Comparison of ENCODE assay signal across 9 cellular contexts in the genomic region with DNA sequence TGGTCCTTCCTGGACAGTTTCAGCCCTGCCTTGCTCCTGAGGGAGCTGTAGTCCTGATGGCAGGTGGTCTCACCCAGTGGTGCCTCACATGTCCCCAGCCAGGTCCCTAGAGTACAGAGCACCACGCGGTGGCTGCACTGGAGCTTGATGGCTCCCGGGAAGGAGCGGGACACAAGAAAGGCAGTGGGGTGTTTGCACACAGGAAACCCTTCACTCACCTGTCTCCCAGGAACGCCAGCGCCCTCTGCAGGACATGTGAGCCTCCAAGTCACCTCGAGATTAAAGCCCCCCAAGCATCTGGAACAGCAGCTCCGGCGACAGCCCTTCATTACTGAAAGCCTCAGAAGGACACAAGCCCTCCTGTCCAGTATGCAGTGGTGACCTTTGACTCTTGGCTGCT. TPM values are rescaled to one million over a fixed set of nuclear protein-coding genes. Genes with fewer than 3 reads are reported as not detected.
DNase-seq lines count a peak whose midpoint lies in the region; ATAC-seq and TF ChIP-seq lines count a peak whose summit lies in the region.
"Had no signal": no experiment of that assay in that cellular context is flagged by ENCODE, and none has a peak within 500 bp of the region (broad histone marks: within the 10 kb centered on the region; RNA-seq: fewer than 3 reads in every experiment).

No MANE protein-coding gene starts in this region.

- no peak overlapping the region for H2AFZ ChIP-seq in mammary epithelial cell (ENCODE audit: low read depth, low read length)

- BruUV-seq in mammary epithelial cell (replicated peaks; lab: Mats Ljungman, UMichigan), result no TSS peak

- H3K27me3 ChIP-seq in mammary epithelial cell (ENCODE audit: insufficient read depth, low read length), result peaks cover 6% of the 10 kb centered on the region
- H3K27me3 ChIP-seq: body of pancreas had no signal

- H4K20me1 ChIP-seq in mammary epithelial cell (ENCODE audit: insufficient read depth, low read length), result no peaks in the 10 kb centered on the region

- no peaks in the 10 kb centered on the region for H3K79me2 ChIP-seq in mammary epithelial cell (ENCODE audit: insufficient read depth, low read length)

- H3K36me3 ChIP-seq in ES-I3 (ENCODE audit: insufficient read depth, low read length) (no peaks in the 10 kb centered on the region), mammary epithelial cell (ENCODE audit: insufficient read depth, low read length) (no peaks in the 10 kb centered on the region)

- 0 out of 2 replicates have a peak overlapping the region, but pooled peaks have one; percentile 0 for H3K9ac ChIP-seq in ES-I3 (ENCODE audit: low read depth, low read length)
- H3K9ac ChIP-seq in mammary epithelial cell (ENCODE audit: insufficient read depth, low read length), result no peak overlapping the region

- TF ChIP-seq POLR2A in lower leg skin (IDR thresholded peaks at IDR 0.05), result no peak

- dilution Hi-C loops in mammary epithelial cell (cut with HindIII; ENCODE audit: low sequenced_read_pairs), result loop anchor here (5.0 kb wide), 2 partner anchors 61 to 271 kb away; no protein-coding TSS in a partner anchor

- no peak overlapping the region for H3K4me3 ChIP-seq in mammary epithelial cell (replicated peaks in 1 of 3; ENCODE audit: insufficient read depth in 1 of 3, low read depth in 2 of 3, low read length in 3 of 3)
- H3K4me3 ChIP-seq in lower leg skin (ENCODE audit: low read depth, poor library complexity, severe bottlenecking), result no peak overlapping the region
- H3K4me3 ChIP-seq: body of pancreas had no signal

- peak; percentile 41 for DNase-seq in NCI-H524 treated with DMSO at 0.1 percent for 48 hours (lab: John Stamatoyannopoulos, UW)
- DNase-seq in mammary epithelial cell, result no peak
- DNase-seq in stimulated activated CD4-positive, alpha-beta T cell treated with anti-CD3 and anti-CD28 coated beads, Interleukin-2, amount 100 ng/mL, for 24 hours, result peak; percentile 40 to 66
- no peak for DNase-seq in lower leg skin (ENCODE audit: low spot score in 2 of 2)
- no peak for DNase-seq in LoVo (ENCODE audit: low spot score)

- no peak for ATAC-seq in HG02938 (IDR thresholded peaks at IDR 0.05; ENCODE audit: unreplicated experiment)
- ATAC-seq: body of pancreas had no signal

- H3K9me3 ChIP-seq in ES-I3 (ENCODE audit: control insufficient read depth, insufficient read depth, low read length) (no peaks in the 10 kb centered on the region), mammary epithelial cell (replicated peaks; ENCODE audit: insufficient read depth, low read length) (no peaks in the 10 kb centered on the region)
- H3K9me3 ChIP-seq: body of pancreas had no signal

- H3K27ac ChIP-seq in 22Rv1, result no peak overlapping the region
- H3K27ac ChIP-seq in mammary epithelial cell (ENCODE audit: insufficient read depth, low read depth, low read length), result no peak overlapping the region

- CTCF ChIA-PET in mammary epithelial cell (lab: Charles Lee; ENCODE audit: low non-redundant PET), result no interaction called here

- 74% methylated on average over 9 of the region's 9 CpGs for WGBS in mammary epithelial cell (ENCODE audit: low coverage, missing lambda C conversion rate)
- 21 to 29% methylated on average over 6 to 9 of the region's 9 CpGs for WGBS in lower leg skin, 2 donors

- in situ Hi-C loops in mammary epithelial cell (cut with MboI; ENCODE audit: low sequenced_read_pairs in 2 of 2), result no loop called here

- H3K4me1 ChIP-seq in ES-I3 (ENCODE audit: insufficient read depth, low read length), result peaks cover 7% of the 10 kb centered on the region; the same call in 1 of the 2 replicates
- H3K4me1 ChIP-seq in mammary epithelial cell (ENCODE audit: insufficient read depth, low read length), result peaks cover 14% of the 10 kb centered on the region

- intact Hi-C loops in mammary epithelial cell (cut with micrococcal nuclease) (no loop called here), lower leg skin (cut with DNase I; ENCODE audit: low total_unique reads) (no loop called here)

- peak; percentile 64 for TF ChIP-seq CTCF in 22Rv1 (IDR thresholded peaks at IDR 0.05)
- TF ChIP-seq CTCF in mammary epithelial cell (conservative IDR thresholded peaks at IDR 0.05 in 1 of 2, IDR thresholded peaks at IDR 0.05 in 1 of 2; ENCODE audit: extremely low read depth in 1 of 2, insufficient read depth in 1 of 2, low read depth in 1 of 2, low read length in 2 of 2), result peak; percentile 26 to 48
- no peak for TF ChIP-seq CTCF in lower leg skin (IDR thresholded peaks at IDR 0.05)

- no peak overlapping the region for H3K4me2 ChIP-seq in mammary epithelial cell (ENCODE audit: insufficient read depth, low read depth, low read length)

RNA-seq across cellular contexts. Expression of a gene that starts 19.9 kb away (rescaled TPM):
- 10 to 100 TPM; 33.8 to 49.8 TPM for total RNA-seq in mammary epithelial cell
- 27.9 TPM for polyA plus RNA-seq in mammary epithelial cell
- polyA minus RNA-seq in mammary epithelial cell, result 25.5 TPM
- 10 to 100 TPM; 52.3 to 62.9 (median 55.1) TPM for total RNA-seq in lower leg skin

RNA-seq across cellular contexts. Expression of a gene that starts 43.5 kb away (rescaled TPM):
- total RNA-seq in mammary epithelial cell, result 10 to 100 TPM; 14.1 to 27.3 TPM
- 6.7 TPM for polyA plus RNA-seq in mammary epithelial cell
- 13.1 TPM for polyA minus RNA-seq in mammary epithelial cell
- 10 to 100 TPM in 3 of 4 donors, 1 to 10 TPM in 1; 9.1 to 17.3 (median 13.4) TPM for total RNA-seq in lower leg skin

Comparison
In these comparisons a context has a peak if more than half of its experiments do, and no peak if none do; other contexts are left out.
1. CTCF ChIP-seq: peak in 22Rv1 (single experiment) and mammary epithelial cell (2 of 2); none in lower leg skin (0 of 3).
2. DNase-seq: peak in NCI-H524 treated with DMSO at 0.1 percent for 48 hours (single experiment) and stimulated activated CD4-positive, alpha-beta T cell treated with anti-CD3 and anti-CD28 coated beads, Interleukin-2, amount 100 ng/mL, for 24 hours (2 of 2); none in mammary epithelial cell (single experiment), lower leg skin (0 of 2) and LoVo (single experiment).